11 cellular contexts compared by ENCODE assay signal in genomic region chr5:533243-534005, GRCh38.
"Had no signal": no experiment of that assay in that cellular context is flagged by ENCODE, and none has a peak within 500 bp of the region (broad histone marks: within the 10 kb centered on the region; RNA-seq: fewer than 3 reads in every experiment).

No MANE protein-coding gene starts in this region.

- H3K4me3 ChIP-seq: coronary artery, lung, psoas muscle had no signal

- H3K4me1 ChIP-seq: psoas muscle had no signal

- H3K27ac ChIP-seq: psoas muscle had no signal

- DNase-seq: activated CD4-positive, alpha-beta T cell treated with anti-CD3 and anti-CD28 coated beads for 48 hours; activated CD8-positive, alpha-beta memory T cell treated with anti-CD3 and anti-CD28 coated beads for 24 hours; activated naive CD4-positive, alpha-beta T cell treated with Interleukin-2 at 50 U/mL for 16 hours; caudate nucleus; effector CD4-positive, alpha-beta T cell; naive B cell; nucleus accumbens; trophoblast cell had no signal

- H3K4me3 Mint-ChIP-seq: naive B cell had no signal

- H3K9me3 ChIP-seq: psoas muscle had no signal

- H3K27ac Mint-ChIP-seq: naive B cell had no signal
